In genomic region chr2:238238766-238239551, GRCh38 we compare ENCODE assay signal across 1 cellular context.
TF ChIP-seq lines count a peak whose summit lies in the region.

No MANE protein-coding gene starts in this region.

TF ChIP-seq in HepG2, 621 proteins besides CTCF, POLR2A, EP300 and RAD21 (continued from another document and continues in another):
- TF ChIP-seq IKZF5 (CRISPR knock-in tag; IDR thresholded peaks at IDR 0.05) (peak; percentile 76), BHLHE40 (IDR thresholded peaks at IDR 0.05; ENCODE audit: low read length) (peak; percentile 76), ZNF781 (CRISPR knock-in tag; IDR thresholded peaks at IDR 0.05; ENCODE audit: borderline replicate concordance, not compliant biosample characterization) (peak; percentile 95), ZNF615 (CRISPR knock-in tag; IDR thresholded peaks at IDR 0.05; ENCODE audit: borderline replicate concordance) (peak; percentile 73; the same call in 1 of the 2 replicates), NR0B2 (CRISPR knock-in tag; IDR thresholded peaks at IDR 0.05) (peak; percentile 98), IRF2 (CRISPR knock-in tag; IDR thresholded peaks at IDR 0.05) (peak; percentile 71; the same call in 1 of the 2 replicates), MAFG (CRISPR knock-in tag; IDR thresholded peaks at IDR 0.05) (peak; percentile 74), ZNF138 (CRISPR knock-in tag; IDR thresholded peaks at IDR 0.05; ENCODE audit: low read depth) (peak; percentile 99), PCBP2 (optimal IDR thresholded peaks at IDR 0.05; ENCODE audit: low read depth, low read length, poor library complexity, severe bottlenecking) (no peak), HHEX (CRISPR knock-in tag; IDR thresholded peaks at IDR 0.05) (no peak), MTA3 (CRISPR knock-in tag; IDR thresholded peaks at IDR 0.05) (no peak), ZNF205 (CRISPR knock-in tag; IDR thresholded peaks at IDR 0.05) (peak; percentile 89), PAF1 (CRISPR knock-in tag; IDR thresholded peaks at IDR 0.05) (no peak), RELA (CRISPR knock-in tag; IDR thresholded peaks at IDR 0.05) (0 out of 2 replicates have a peak, but pooled peaks have one; percentile 35), ZSCAN25 (CRISPR knock-in tag; IDR thresholded peaks at IDR 0.05) (peak; percentile 80), SIN3B (IDR thresholded peaks at IDR 0.05; ENCODE audit: low read length) (no peak), POGK (CRISPR knock-in tag; conservative IDR thresholded peaks at IDR 0.05) (peak; percentile 81), ZNF468 (CRISPR knock-in tag; IDR thresholded peaks at IDR 0.05) (peak; percentile 98), NCOA1 (CRISPR knock-in tag; IDR thresholded peaks at IDR 0.05) (no peak; the same call in 1 of the 2 replicates), DNMT3B (CRISPR knock-in tag; conservative IDR thresholded peaks at IDR 0.05) (0 out of 2 replicates have a peak, but pooled peaks have one; percentile 79), ZNF17 (CRISPR knock-in tag; IDR thresholded peaks at IDR 0.05) (peak; percentile 93), NFE2 (CRISPR knock-in tag; IDR thresholded peaks at IDR 0.05) (no peak; the same call in 1 of the 2 replicates), ZNF142 (CRISPR knock-in tag; IDR thresholded peaks at IDR 0.05) (peak; percentile 96), EZH2 (conservative IDR thresholded peaks at IDR 0.05; ENCODE audit: low read depth, low read length) (no peak), NRL (CRISPR knock-in tag; IDR thresholded peaks at IDR 0.05; ENCODE audit: borderline replicate concordance) (peak; percentile 100), ZFAT (CRISPR knock-in tag; conservative IDR thresholded peaks at IDR 0.05) (peak; percentile 96), E2F1 (CRISPR knock-in tag; IDR thresholded peaks at IDR 0.05) (peak; percentile 73), FIP1L1 (IDR thresholded peaks at IDR 0.05; ENCODE audit: borderline replicate concordance, insufficient read depth, low read depth, low read length) (no peak), ZNF30 (CRISPR knock-in tag; IDR thresholded peaks at IDR 0.05) (peak; percentile 99), MZF1 (CRISPR knock-in tag; IDR thresholded peaks at IDR 0.05; ENCODE audit: borderline replicate concordance) (0 out of 2 replicates have a peak, but pooled peaks have one; percentile 74), SP1 (IDR thresholded peaks at IDR 0.05) (no peak), SP1 (CRISPR knock-in tag; IDR thresholded peaks at IDR 0.05) (peak; percentile 67), FOXA1 (IDR thresholded peaks at IDR 0.05) (no peak), FOXA1 (CRISPR knock-in tag; IDR thresholded peaks at IDR 0.05) (0 out of 2 replicates have a peak, but pooled peaks have one; percentile 35), ZNF547 (CRISPR knock-in tag; IDR thresholded peaks at IDR 0.05) (peak; percentile 98), PREB (CRISPR knock-in tag; IDR thresholded peaks at IDR 0.05) (peak; percentile 99), ZNF329 (CRISPR knock-in tag; IDR thresholded peaks at IDR 0.05; ENCODE audit: low read depth) (peak; percentile 93), TARDBP (CRISPR knock-in tag; IDR thresholded peaks at IDR 0.05) (peak; percentile 57; the same call in 1 of the 2 replicates), GFI1 (CRISPR knock-in tag; IDR thresholded peaks at IDR 0.05; ENCODE audit: borderline replicate concordance) (peak; percentile 59; the same call in 1 of the 2 replicates), AKNA (CRISPR knock-in tag; IDR thresholded peaks at IDR 0.05; ENCODE audit: borderline replicate concordance) (peak; percentile 97), FOXK2 (IDR thresholded peaks at IDR 0.05) (no peak), ARHGAP35 (CRISPR knock-in tag; IDR thresholded peaks at IDR 0.05; ENCODE audit: borderline replicate concordance) (peak; percentile 96), ZMYM2 (CRISPR knock-in tag; IDR thresholded peaks at IDR 0.05) (no peak), THYN1 (CRISPR knock-in tag; IDR thresholded peaks at IDR 0.05; ENCODE audit: borderline replicate concordance, low read depth) (0 out of 2 replicates have a peak, but pooled peaks have one; percentile 62), ELF4 (CRISPR knock-in tag; IDR thresholded peaks at IDR 0.05; ENCODE audit: borderline replicate concordance) (no peak), MYC (CRISPR knock-in tag; IDR thresholded peaks at IDR 0.05; ENCODE audit: borderline replicate concordance) (peak; percentile 97), ARID3A (IDR thresholded peaks at IDR 0.05; ENCODE audit: low read depth, low read length) (no peak), TFAP4 (IDR thresholded peaks at IDR 0.05; ENCODE audit: borderline replicate concordance, low read depth) (no peak)
